ENCODE assay signal across 10 cellular contexts in genomic region chr1:230231739-230232075, GRCh38.
DNase-seq lines count a peak whose midpoint lies in the region; ATAC-seq and TF ChIP-seq lines count a peak whose summit lies in the region.
"Had no signal": no experiment of that assay in that cellular context is flagged by ENCODE, and none has a peak within 500 bp of the region (broad histone marks: within the 10 kb centered on the region; RNA-seq: fewer than 3 reads in every experiment).

No MANE protein-coding gene starts in this region.

- intact Hi-C loops in natural killer cell (cut with micrococcal nuclease), result no loop called here
- intact Hi-C loops in CD8-positive, alpha-beta T cell (cut with DNase I, micrococcal nuclease), result no loop called here

- H3K79me2 ChIP-seq in fibroblast of lung (ENCODE audit: control insufficient read depth, insufficient read depth, low read length), result no peaks in the 10 kb centered on the region
- H3K79me2 ChIP-seq in neural progenitor cell (ENCODE audit: low read depth), result no peaks in the 10 kb centered on the region

- H3K36me3 ChIP-seq in fibroblast of lung (ENCODE audit: control insufficient read depth, insufficient read depth, low read length), result no peaks in the 10 kb centered on the region
- no peaks in the 10 kb centered on the region for H3K36me3 ChIP-seq in neural progenitor cell
- H3K36me3 ChIP-seq in CD8-positive, alpha-beta T cell (ENCODE audit: insufficient read depth, low read length), result no peaks in the 10 kb centered on the region

- peak overlapping the region; percentile 5 for H3K27ac ChIP-seq in fibroblast of lung (ENCODE audit: insufficient read depth, low read length)
- H3K27ac ChIP-seq in neural progenitor cell, result no peak overlapping the region
- no peak overlapping the region for H3K27ac ChIP-seq in CD8-positive, alpha-beta T cell (ENCODE audit: low read depth, low read length)

- H3K4me1 Mint-ChIP-seq in natural killer cell, result peaks cover 20 to 22% of the 10 kb centered on the region in 2 donors
- peaks cover 11 to 16% of the 10 kb centered on the region in 2 donors for H3K4me1 Mint-ChIP-seq in natural killer cell treated with Interleukin-12 subunit alpha and Interleukin-12 subunit beta and Interleukin-15 and Interleukin-18, amount 100 ng/mL, for 72 hours (ENCODE audit: low read depth in 2 of 2)
- H3K4me1 Mint-ChIP-seq in neural progenitor cell, result peaks cover 30% of the 10 kb centered on the region
- H3K4me1 Mint-ChIP-seq in endothelial cell (ENCODE audit: unreplicated experiment), result peaks cover 10% of the 10 kb centered on the region
- H3K4me1 Mint-ChIP-seq in CD8-positive, alpha-beta T cell (ENCODE audit: low read depth), result peaks cover 7% of the 10 kb centered on the region

- H2AFZ ChIP-seq in fibroblast of lung (ENCODE audit: low read length) (no peak overlapping the region), neural progenitor cell (replicated peaks) (no peak overlapping the region)

- POLR2A ChIA-PET in CD8-positive, alpha-beta T cell (lab: Charles Lee), result no interaction called here

- peak overlapping the region; percentile 35 to 78 for H3K27ac Mint-ChIP-seq in natural killer cell
- peak overlapping the region in 1 of 2 donors; percentile 14 for H3K27ac Mint-ChIP-seq in natural killer cell treated with Interleukin-12 subunit alpha and Interleukin-12 subunit beta and Interleukin-15 and Interleukin-18, amount 100 ng/mL, for 72 hours
- peak overlapping the region; percentile 48 for H3K27ac Mint-ChIP-seq in neural progenitor cell
- no peak overlapping the region for H3K27ac Mint-ChIP-seq in endothelial cell (ENCODE audit: unreplicated experiment)
- no peak overlapping the region for H3K27ac Mint-ChIP-seq in CD8-positive, alpha-beta T cell
- H3K27ac Mint-ChIP-seq: mesothelial cell of epicardium had no signal

- H3F3A ChIP-seq in neural progenitor cell (ENCODE audit: low read depth), result peaks cover 9% of the 10 kb centered on the region

- no peak for TF ChIP-seq CTCF in natural killer cell (IDR thresholded peaks at IDR 0.05)
- no peak for TF ChIP-seq CTCF in fibroblast of lung (conservative IDR thresholded peaks at IDR 0.05 in 1 of 2, IDR thresholded peaks at IDR 0.05 in 1 of 2; ENCODE audit: low read depth in 1 of 2, low read length in 2 of 2)
- TF ChIP-seq CTCF in neural progenitor cell (IDR thresholded peaks at IDR 0.05), result no peak
- no peak for TF ChIP-seq CTCF in endothelial cell (IDR thresholded peaks at IDR 0.05; ENCODE audit: unreplicated experiment)
- no peak for TF ChIP-seq CTCF in CD8-positive, alpha-beta T cell (IDR thresholded peaks at IDR 0.05)

- H3K9me3 Mint-ChIP-seq in natural killer cell (no peaks in the 10 kb centered on the region), neural progenitor cell (no peaks in the 10 kb centered on the region), endothelial cell (ENCODE audit: unreplicated experiment) (no peaks in the 10 kb centered on the region)
- H3K9me3 Mint-ChIP-seq in natural killer cell treated with Interleukin-12 subunit alpha and Interleukin-12 subunit beta and Interleukin-15 and Interleukin-18, amount 100 ng/mL, for 72 hours, result no peaks in the 10 kb centered on the region
- H3K9me3 Mint-ChIP-seq in CD8-positive, alpha-beta T cell, result no peaks in the 10 kb centered on the region
- H3K9me3 Mint-ChIP-seq: mesothelial cell of epicardium had no signal

- no peak overlapping the region for H3K4me3 Mint-ChIP-seq in natural killer cell
- no peak overlapping the region for H3K4me3 Mint-ChIP-seq in natural killer cell treated with Interleukin-12 subunit alpha and Interleukin-12 subunit beta and Interleukin-15 and Interleukin-18, amount 100 ng/mL, for 72 hours
- H3K4me3 Mint-ChIP-seq in neural progenitor cell, result peak overlapping the region; percentile 6
- H3K4me3 Mint-ChIP-seq in endothelial cell (ENCODE audit: unreplicated experiment), result no peak overlapping the region
- H3K4me3 Mint-ChIP-seq in CD8-positive, alpha-beta T cell, result no peak overlapping the region

- H4K20me1 ChIP-seq in fibroblast of lung (ENCODE audit: control insufficient read depth, extremely low read depth, insufficient read depth, low read length), result no peaks in the 10 kb centered on the region
- no peaks in the 10 kb centered on the region for H4K20me1 ChIP-seq in neural progenitor cell (ENCODE audit: low read depth)

- H3K9ac ChIP-seq in fibroblast of lung (ENCODE audit: insufficient read depth, low read length) (no peak overlapping the region), neural progenitor cell (no peak overlapping the region)

- CTCF ChIA-PET in CD8-positive, alpha-beta T cell (lab: Charles Lee), result no interaction called here

- H3K4me1 ChIP-seq in fibroblast of lung (ENCODE audit: control insufficient read depth, extremely low read depth, insufficient read depth, low read length), result no peaks in the 10 kb centered on the region
- H3K4me1 ChIP-seq in neural progenitor cell, result no peaks in the 10 kb centered on the region
- H3K4me1 ChIP-seq in CD8-positive, alpha-beta T cell (ENCODE audit: insufficient read depth, low read length), result peaks cover 5% of the 10 kb centered on the region

- H3K27me3 Mint-ChIP-seq in natural killer cell (ENCODE audit: low read depth in 2 of 2) (no peaks in the 10 kb centered on the region), neural progenitor cell (ENCODE audit: insufficient read depth, low read depth) (peaks cover 2% of the 10 kb centered on the region), endothelial cell (ENCODE audit: unreplicated experiment) (no peaks in the 10 kb centered on the region)
- H3K27me3 Mint-ChIP-seq in natural killer cell treated with Interleukin-12 subunit alpha and Interleukin-12 subunit beta and Interleukin-15 and Interleukin-18, amount 100 ng/mL, for 72 hours, result no peaks in the 10 kb centered on the region
- H3K27me3 Mint-ChIP-seq in CD8-positive, alpha-beta T cell (ENCODE audit: low read depth), result no peaks in the 10 kb centered on the region

- peak in 1 of 3 donors; percentile 28 for ATAC-seq in natural killer cell
- no peak for ATAC-seq in natural killer cell treated with Interleukin-12 subunit alpha and Interleukin-12 subunit beta and Interleukin-15 and Interleukin-18, amount 100 ng/mL, for 72 hours
- no peak for ATAC-seq in CD8-positive, alpha-beta T cell

- H3K4me2 ChIP-seq in fibroblast of lung (ENCODE audit: extremely low read depth, insufficient read depth, low read length), result peak overlapping the region; percentile 51
- H3K4me2 ChIP-seq in neural progenitor cell, result no peak overlapping the region

- DNase-seq in natural killer cell (no peak), fibroblast of lung (ENCODE audit: low read depth in 2 of 2) (peak; percentile 68 to 76), neural progenitor cell (ENCODE audit: low spot score) (no peak), endothelial cell (ENCODE audit: low spot score) (no peak), SK-N-DZ (ENCODE audit: low spot score) (no peak), COR-L47 (lab: John Stamatoyannopoulos, UW) (no peak)
- DNase-seq in natural killer cell treated with Interleukin-12 subunit alpha and Interleukin-12 subunit beta and Interleukin-15 and Interleukin-18, amount 100 ng/mL, for 72 hours (ENCODE audit: low spot score), result no peak
- DNase-seq in CD8-positive, alpha-beta T cell, result no peak
- DNase-seq: NCI-H526 treated with DMSO at 0.1 percent for 48 hours had no signal

- H3K4me3 ChIP-seq in fibroblast of lung (replicated peaks in 1 of 4; ENCODE audit: control extremely low read depth in 1 of 4, insufficient read depth in 1 of 4, low read depth in 3 of 4, low read length in 4 of 4) (peak overlapping the region in 2 of 4 experiments; percentile 3 to 27), neural progenitor cell (no peak overlapping the region)
- no peak overlapping the region for H3K4me3 ChIP-seq in CD8-positive, alpha-beta T cell (ENCODE audit: low read depth, low read length)

- no peaks in the 10 kb centered on the region for H3K9me3 ChIP-seq in fibroblast of lung (ENCODE audit: control insufficient read depth, insufficient read depth, low read depth, low read length)
- no peaks in the 10 kb centered on the region for H3K9me3 ChIP-seq in neural progenitor cell (ENCODE audit: low read depth)
- H3K9me3 ChIP-seq in CD8-positive, alpha-beta T cell (ENCODE audit: low read length), result no peaks in the 10 kb centered on the region

- no peaks in the 10 kb centered on the region for H3K27me3 ChIP-seq in fibroblast of lung (ENCODE audit: control insufficient read depth, insufficient read depth, low read length)
- no peaks in the 10 kb centered on the region for H3K27me3 ChIP-seq in neural progenitor cell
- no peaks in the 10 kb centered on the region for H3K27me3 ChIP-seq in CD8-positive, alpha-beta T cell (ENCODE audit: insufficient read depth, low read length)

- H3K36me3 Mint-ChIP-seq in natural killer cell, result no peaks in the 10 kb centered on the region
- no peaks in the 10 kb centered on the region for H3K36me3 Mint-ChIP-seq in natural killer cell treated with Interleukin-12 subunit alpha and Interleukin-12 subunit beta and Interleukin-15 and Interleukin-18, amount 100 ng/mL, for 72 hours
- peaks cover 12% of the 10 kb centered on the region for H3K36me3 Mint-ChIP-seq in neural progenitor cell
- no peaks in the 10 kb centered on the region for H3K36me3 Mint-ChIP-seq in endothelial cell (ENCODE audit: low read depth, unreplicated experiment)
- peaks cover 21% of the 10 kb centered on the region for H3K36me3 Mint-ChIP-seq in CD8-positive, alpha-beta T cell
- H3K36me3 Mint-ChIP-seq: mesothelial cell of epicardium had no signal

Comparison
In these comparisons a context has a peak if more than half of its experiments do, and no peak if none do; other contexts are left out.
1. DNase-seq: peak in fibroblast of lung (2 of 2); none in natural killer cell (single experiment), natural killer cell treated with Interleukin-12 subunit alpha and Interleukin-12 subunit beta and Interleukin-15 and Interleukin-18, amount 100 ng/mL, for 72 hours (single experiment), neural progenitor cell (single experiment), endothelial cell (single experiment), SK-N-DZ (single experiment), CD8-positive, alpha-beta T cell (0 of 7) and COR-L47 (single experiment).
2. H3K27ac Mint-ChIP-seq: peak in natural killer cell (2 of 2) and neural progenitor cell (single experiment); none in endothelial cell (single experiment) and CD8-positive, alpha-beta T cell (single experiment).